31 cellular contexts compared by ENCODE assay signal in the genomic region with DNA sequence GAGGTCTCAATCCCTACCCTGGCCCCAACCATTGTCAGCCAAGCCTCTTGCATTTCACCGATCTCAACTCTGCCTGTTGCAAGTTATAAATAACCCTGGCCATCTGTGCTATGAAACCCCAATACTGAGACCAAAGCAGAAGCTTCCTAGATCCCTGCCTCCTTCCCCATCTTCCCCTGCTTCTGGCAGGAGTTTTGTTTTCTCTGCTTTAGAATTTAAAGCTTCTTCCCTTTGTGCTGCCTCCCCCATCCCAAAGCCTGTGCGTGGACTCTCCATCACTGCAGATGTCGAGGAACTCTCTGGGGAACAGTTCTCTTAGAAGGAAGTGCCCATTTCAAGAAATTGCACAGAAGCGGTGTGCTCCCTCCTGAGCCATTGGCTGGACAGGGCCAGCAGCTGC. TPM values are rescaled to one million over a fixed set of nuclear protein-coding genes. Genes with fewer than 3 reads are reported as not detected.
DNase-seq lines count a peak whose midpoint lies in the region; ATAC-seq, FAIRE-seq and TF ChIP-seq lines count a peak whose summit lies in the region.
"Had no signal": no experiment of that assay in that cellular context is flagged by ENCODE, and none has a peak within 500 bp of the region (broad histone marks: within the 10 kb centered on the region; RNA-seq: fewer than 3 reads in every experiment).

No MANE protein-coding gene starts in this region.

- H3K27me3 ChIP-seq in astrocyte (ENCODE audit: insufficient read depth, low read length) = peaks cover 29% of the 10 kb centered on the region
- H3K27me3 ChIP-seq: breast epithelium, sigmoid colon had no signal

- H3K79me2 ChIP-seq in astrocyte (ENCODE audit: insufficient read depth, low read length) = no peaks in the 10 kb centered on the region

- no peak overlapping the region for H2AFZ ChIP-seq in astrocyte (ENCODE audit: low read depth, low read length)

- H3K27ac ChIP-seq in astrocyte (ENCODE audit: low read depth, low read length) = no peak overlapping the region
- H3K27ac ChIP-seq: breast epithelium, epithelial cell of prostate, psoas muscle, sigmoid colon, transverse colon had no signal

- 46 to 55% methylated on average over 4 of the region's 4 CpGs for WGBS in lower leg skin, 2 donors

- no peaks in the 10 kb centered on the region for H3K9me3 ChIP-seq in astrocyte (ENCODE audit: insufficient read depth, low read depth, low read length)
- H3K9me3 ChIP-seq: breast epithelium, psoas muscle, sigmoid colon, SK-N-SH had no signal

- no peak for FAIRE-seq in astrocyte (lab: Jason Lieb, UNC)
- FAIRE-seq: colon had no signal

- H3K4me1 ChIP-seq in astrocyte (ENCODE audit: insufficient read depth, low read length) = no peaks in the 10 kb centered on the region
- H3K4me1 ChIP-seq: breast epithelium, sigmoid colon, transverse colon had no signal

- TF ChIP-seq CTCF in AG10803 (conservative IDR thresholded peaks at IDR 0.05; ENCODE audit: low read length) (no peak), astrocyte (IDR thresholded peaks at IDR 0.05; ENCODE audit: insufficient read depth, low read depth, low read length) (no peak), lower leg skin (IDR thresholded peaks at IDR 0.05) (no peak)

- no peaks in the 10 kb centered on the region for H3K36me3 Mint-ChIP-seq in astrocyte (ENCODE audit: low read depth, unreplicated experiment)
- H3K36me3 Mint-ChIP-seq in activated T-cell treated with anti-CD3 and anti-CD28 coated beads, Interleukin-2, amount 50 U/mL, for 24 hours (ENCODE audit: low read depth) = no peaks in the 10 kb centered on the region
- H3K36me3 Mint-ChIP-seq: activated naive CD4-positive, alpha-beta T cell treated with anti-CD3 and anti-CD28 coated beads, Interleukin-2, amount 50 U/mL, for 72 hours had no signal

- no peak overlapping the region for H3K4me3 ChIP-seq in AG10803 (ENCODE audit: low read length)
- H3K4me3 ChIP-seq in astrocyte (ENCODE audit: insufficient read depth, low read depth, low read length) = no peak overlapping the region
- no peak overlapping the region for H3K4me3 ChIP-seq in lower leg skin (ENCODE audit: low read depth, poor library complexity, severe bottlenecking)
- H3K4me3 ChIP-seq: breast epithelium, psoas muscle, sigmoid colon, transverse colon had no signal

- peak overlapping the region; percentile 51 for H3K4me3 Mint-ChIP-seq in astrocyte (ENCODE audit: unreplicated experiment)
- no peak overlapping the region for H3K4me3 Mint-ChIP-seq in activated T-cell treated with anti-CD3 and anti-CD28 coated beads, Interleukin-2, amount 50 U/mL, for 24 hours
- H3K4me3 Mint-ChIP-seq: activated CD8-positive, alpha-beta T cell treated with anti-CD3 and anti-CD28 coated beads for 36 hours; naive B cell; T-helper 1 cell treated with Interleukin-12 subunit alpha and Interleukin-12 subunit beta and Interleukin-4 antibody, amounts not matched to agents 30 μg/mL and 1 μg/mL, for 36 hours had no signal

- H4K20me1 ChIP-seq in astrocyte (ENCODE audit: insufficient read depth, low read length) = no peaks in the 10 kb centered on the region

- no peaks in the 10 kb centered on the region for H3K36me3 ChIP-seq in astrocyte (ENCODE audit: insufficient read depth, low read length)
- H3K36me3 ChIP-seq: breast epithelium, sigmoid colon, transverse colon had no signal

- peaks cover 37% of the 10 kb centered on the region for H3K27me3 Mint-ChIP-seq in astrocyte (ENCODE audit: low read depth, unreplicated experiment)
- peaks cover 38% of the 10 kb centered on the region for H3K27me3 Mint-ChIP-seq in activated T-cell treated with anti-CD3 and anti-CD28 coated beads, Interleukin-2, amount 50 U/mL, for 24 hours

- no peak for TF ChIP-seq POLR2A in lower leg skin (IDR thresholded peaks at IDR 0.05)

- no peak overlapping the region for H3K27ac Mint-ChIP-seq in astrocyte (ENCODE audit: unreplicated experiment)
- no peak overlapping the region for H3K27ac Mint-ChIP-seq in activated T-cell treated with anti-CD3 and anti-CD28 coated beads, Interleukin-2, amount 50 U/mL, for 24 hours
- H3K27ac Mint-ChIP-seq: activated CD8-positive, alpha-beta T cell treated with anti-CD3 and anti-CD28 coated beads for 36 hours; activated naive CD4-positive, alpha-beta T cell treated with anti-CD3 and anti-CD28 coated beads, Interleukin-2, amount 50 U/mL, for 72 hours; T-helper 1 cell treated with Interleukin-12 subunit alpha and Interleukin-12 subunit beta and Interleukin-4 antibody, amounts not matched to agents 30 μg/mL and 1 μg/mL, for 36 hours had no signal

- intact Hi-C loops in lower leg skin (cut with DNase I; ENCODE audit: low total_unique reads) = no loop called here

- no peak overlapping the region for H3K9ac ChIP-seq in astrocyte (ENCODE audit: low read length)
- H3K9ac ChIP-seq: SK-N-SH had no signal

- no peak for ATAC-seq in GM18520 (IDR thresholded peaks at IDR 0.05; ENCODE audit: unreplicated experiment)
- ATAC-seq: activated CD8-positive, alpha-beta T cell treated with anti-CD3 and anti-CD28 coated beads for 36 hours; activated naive CD4-positive, alpha-beta T cell treated with anti-CD3 and anti-CD28 coated beads, Interleukin-2, amount 50 U/mL, for 72 hours; left ventricle myocardium superior; psoas muscle had no signal

- peaks cover 12% of the 10 kb centered on the region for H3K9me3 Mint-ChIP-seq in astrocyte (ENCODE audit: unreplicated experiment)
- H3K9me3 Mint-ChIP-seq in activated T-cell treated with anti-CD3 and anti-CD28 coated beads, Interleukin-2, amount 50 U/mL, for 24 hours = no peaks in the 10 kb centered on the region
- H3K9me3 Mint-ChIP-seq: activated CD8-positive, alpha-beta T cell treated with anti-CD3 and anti-CD28 coated beads for 36 hours; T-helper 1 cell treated with Interleukin-12 subunit alpha and Interleukin-12 subunit beta and Interleukin-4 antibody, amounts not matched to agents 30 μg/mL and 1 μg/mL, for 36 hours had no signal

- H3K4me1 Mint-ChIP-seq in astrocyte (ENCODE audit: low read depth, unreplicated experiment) = no peaks in the 10 kb centered on the region
- H3K4me1 Mint-ChIP-seq in activated T-cell treated with anti-CD3 and anti-CD28 coated beads, Interleukin-2, amount 50 U/mL, for 24 hours (ENCODE audit: low read depth) = no peaks in the 10 kb centered on the region
- H3K4me1 Mint-ChIP-seq: naive B cell had no signal

- DNase-seq in AG10803 (ENCODE audit: low read depth) (peak; percentile 31), DMS 273 treated with DMSO at 0.1 percent for 48 hours (lab: John Stamatoyannopoulos, UW) (peak; percentile 56), astrocyte (ENCODE audit: low read depth) (no peak), lower leg skin (ENCODE audit: low spot score in 2 of 2) (peak; percentile 0 to 7), NCI-H1694 treated with DMSO at 0.1 percent for 48 hours (lab: John Stamatoyannopoulos, UW) (no peak), NCI-H2196 (lab: John Stamatoyannopoulos, UW; ENCODE audit: unreplicated experiment) (no peak)
- no peak for DNase-seq in activated T-cell treated with anti-CD3 and anti-CD28 coated beads, Interleukin-2, amount 50 U/mL, for 24 hours
- DNase-seq: ACHN; activated CD4-positive, alpha-beta T cell treated with anti-CD3 and anti-CD28 coated beads for 1 hour; activated CD8-positive, alpha-beta T cell treated with anti-CD3 and anti-CD28 coated beads for 36 hours; activated effector memory CD4-positive, alpha-beta T cell treated with Interleukin-2 at 50 U/mL for 16 hours; DMS79; effector CD8-positive, alpha-beta T cell; GDM1; hypothalamus; Karpas-422; left ventricle myocardium superior; naive B cell; nucleus accumbens; psoas muscle; sigmoid colon; SK-N-SH; stimulated activated CD4-positive, alpha-beta T cell treated with anti-CD3 and anti-CD28 coated beads, Interleukin-4, amount 100 ng/mL, for 24 hours; transverse colon had no signal

- H3K4me2 ChIP-seq in astrocyte (ENCODE audit: low read length) = no peak overlapping the region
- H3K4me2 ChIP-seq: SK-N-SH had no signal

RNA-seq across cellular contexts. Expression of gene MYOG, which starts 17.4 kb away (rescaled TPM):
- not detected in 2 replicates for total RNA-seq in astrocyte
- not detected for total RNA-seq in lower leg skin
- total RNA-seq: activated CD8-positive, alpha-beta T cell treated with anti-CD3 and anti-CD28 coated beads for 36 hours; activated naive CD4-positive, alpha-beta T cell treated with anti-CD3 and anti-CD28 coated beads, Interleukin-2, amount 50 U/mL, for 72 hours; breast epithelium; left ventricle myocardium superior; NCI-H460; sigmoid colon; transverse colon had no signal

RNA-seq across cellular contexts. Expression of gene ADORA1, which starts 24.3 kb away (rescaled TPM):
- total RNA-seq in astrocyte (2.2 and 5.7 TPM in 2 replicates), lower leg skin (1 to 10 TPM; 1.8 to 7.7 (median 5.3) TPM)
- total RNA-seq: activated CD8-positive, alpha-beta T cell treated with anti-CD3 and anti-CD28 coated beads for 36 hours; activated naive CD4-positive, alpha-beta T cell treated with anti-CD3 and anti-CD28 coated beads, Interleukin-2, amount 50 U/mL, for 72 hours had no signal

Comparison
In these comparisons a context has a peak if more than half of its experiments do, and no peak if none do; other contexts are left out.
1. DNase-seq: peak in AG10803 (single experiment), DMS 273 treated with DMSO at 0.1 percent for 48 hours (single experiment) and lower leg skin (2 of 2); none in astrocyte (single experiment), NCI-H1694 treated with DMSO at 0.1 percent for 48 hours (single experiment), NCI-H2196 (single experiment) and activated T-cell treated with anti-CD3 and anti-CD28 coated beads, Interleukin-2, amount 50 U/mL, for 24 hours (single experiment).